18 cellular contexts compared by ENCODE assay signal in genomic region chr10:77105756-77106155, GRCh38.
A peak's percentile ranks its signal among the peaks of the same experiment; 100 is the strongest.
DNase-seq lines count a peak whose midpoint lies in the region; ATAC-seq and TF ChIP-seq lines count a peak whose summit lies in the region.
"Had no signal": no experiment of that assay in that cellular context is flagged by ENCODE, and none has a peak within 500 bp of the region (broad histone marks: within the 10 kb centered on the region; RNA-seq: fewer than 3 reads in every experiment).

No MANE protein-coding gene starts in this region.

- peaks cover 0 to 2% (median 0%) of the 10 kb centered on the region in 5 experiments for H3K9me3 Mint-ChIP-seq in brain
- H3K9me3 Mint-ChIP-seq: T-cell had no signal

- no peak overlapping the region for H3K4me3 Mint-ChIP-seq in brain
- H3K4me3 Mint-ChIP-seq: activated naive CD8-positive, alpha-beta T cell; T-cell had no signal

- no peak overlapping the region for H3K4me3 ChIP-seq in thoracic aorta
- H3K4me3 ChIP-seq: testis had no signal

- intact Hi-C loops in left ventricle myocardium superior (cut with micrococcal nuclease) = no loop called here

- H3K4me1 ChIP-seq in thoracic aorta (ENCODE audit: control insufficient read depth in 1 of 2, low read depth in 2 of 2) = peaks cover 37 to 68% of the 10 kb centered on the region in 2 donors

- ATAC-seq in left ventricle myocardium superior (peak; percentile 65), thoracic aorta (ENCODE audit: insufficient number of reproducible peaks, low FRiP score, low read depth) (no peak), HG03521 (IDR thresholded peaks at IDR 0.05; ENCODE audit: unreplicated experiment) (no peak)
- ATAC-seq: PC-3, T-cell had no signal

- DNase-seq in GM04503 (ENCODE audit: low read depth) (peak; percentile 51), left ventricle myocardium superior (no peak), thoracic aorta (ENCODE audit: low spot score) (no peak), DMS114 treated with DMSO at 0.1 percent for 48 hours (lab: John Stamatoyannopoulos, UW; ENCODE audit: unreplicated experiment) (no peak), occipital lobe (lab: John Stamatoyannopoulos, UW) (no peak)
- DNase-seq in activated CD8-positive, alpha-beta memory T cell treated with anti-CD3 and anti-CD28 coated beads, Interleukin-2, amount 50 U/mL, for 48 hours = no peak
- DNase-seq: activated CD4-positive, CD25-positive, alpha-beta regulatory T cell; activated CD8-positive, alpha-beta memory T cell treated with anti-CD3 and anti-CD28 coated beads, Interleukin-2, amount 50 U/mL, for 4 hours; NCI-H1436; NCI-H226; nucleus accumbens; PC-3; stimulated activated CD4-positive, alpha-beta T cell treated with anti-CD3 and anti-CD28 coated beads, Interleukin-15, amount 100 ng/mL, for 24 hours; T-cell; testis had no signal

- peaks cover 18% of the 10 kb centered on the region for H3K4me1 Mint-ChIP-seq in brain

- TF ChIP-seq CTCF in brain (conservative IDR thresholded peaks at IDR 0.05) = no peak
- no peak for TF ChIP-seq CTCF in thoracic aorta (IDR thresholded peaks at IDR 0.05)

- H3K27ac Mint-ChIP-seq in brain = peak overlapping the region in 3 of 5 experiments; percentile 24 to 69 (median 28)
- H3K27ac Mint-ChIP-seq: activated naive CD8-positive, alpha-beta T cell; T-cell had no signal

- H3K27me3 Mint-ChIP-seq in brain = peaks cover 17% of the 10 kb centered on the region

- no peaks in the 10 kb centered on the region for H3K36me3 Mint-ChIP-seq in brain
- H3K36me3 Mint-ChIP-seq: activated naive CD8-positive, alpha-beta T cell; T-cell had no signal

- no peaks in the 10 kb centered on the region for H3K27me3 ChIP-seq in thoracic aorta (replicated peaks; ENCODE audit: insufficient read depth)
- H3K27me3 ChIP-seq: testis had no signal

- H3K36me3 ChIP-seq in thoracic aorta = no peaks in the 10 kb centered on the region

- H3K27ac ChIP-seq in thoracic aorta = peak overlapping the region; percentile 62 to 79
- H3K27ac ChIP-seq: testis had no signal

- H3K9me3 ChIP-seq in thoracic aorta = no peaks in the 10 kb centered on the region
- H3K9me3 ChIP-seq: testis had no signal
